In genomic region chr1:12614402-12615165, GRCh38 we compare ENCODE assay signal across 11 cellular contexts. TPM values are rescaled to one million over a fixed set of nuclear protein-coding genes. Genes with fewer than 3 reads are reported as not detected.
DNase-seq lines count a peak whose midpoint lies in the region; ATAC-seq and TF ChIP-seq lines count a peak whose summit lies in the region.
"Had no signal": no experiment of that assay in that cellular context is flagged by ENCODE, and none has a peak within 500 bp of the region (broad histone marks: within the 10 kb centered on the region; RNA-seq: fewer than 3 reads in every experiment).

No MANE protein-coding gene starts in this region.

- H3K9me3 ChIP-seq in heart right ventricle (no peaks in the 10 kb centered on the region), muscle layer of duodenum (ENCODE audit: control insufficient read depth in 1 of 2, low read length in 2 of 2) (no peaks in the 10 kb centered on the region), uterus (no peaks in the 10 kb centered on the region)

- intact Hi-C loops in heart right ventricle (cut with DNase I), result loop anchor here in 7 of 10 donors (2.0 to 10.0 kb wide), 13 partner anchors 14 to 272 kb away; no protein-coding TSS in a partner anchor
- intact Hi-C loops in cardiac septum (cut with DNase I), result loop anchor here (5.0 kb wide), 3 partner anchors 152 to 277 kb away; no protein-coding TSS in a partner anchor
- intact Hi-C loops in uterus (cut with DNase I; ENCODE audit: low total_unique reads), result no loop called here

- H3K4me3 Mint-ChIP-seq in chondrocyte (ENCODE audit: unreplicated experiment), result peak overlapping the region; percentile 96

- H3K27ac Mint-ChIP-seq in chondrocyte (ENCODE audit: unreplicated experiment), result no peak overlapping the region

- 70 to 77% methylated on average over 7 of the region's 7 CpGs for WGBS in heart right ventricle, 2 donors

- no peak for TF ChIP-seq POLR2A in uterus (IDR thresholded peaks at IDR 0.05)

- H3K4me1 ChIP-seq in heart right ventricle (peaks cover 4 to 72% (median 42%) of the 10 kb centered on the region in 9 donors), muscle layer of duodenum (ENCODE audit: control insufficient read depth in 1 of 2, insufficient read depth in 2 of 2, low read length in 2 of 2) (peaks cover 16 to 42% of the 10 kb centered on the region in 2 donors), uterus (peaks cover 0 to 4% of the 10 kb centered on the region in 2 donors)

- no peak for ATAC-seq in heart right ventricle
- ATAC-seq in HG02840 (IDR thresholded peaks at IDR 0.05; ENCODE audit: low FRiP score, unreplicated experiment), result no peak
- ATAC-seq: foreskin keratinocyte had no signal

- H3K27me3 ChIP-seq in heart right ventricle (peaks cover 0 to 9% (median 0%) of the 10 kb centered on the region in 7 donors), muscle layer of duodenum (ENCODE audit: low read depth, low read length) (no peaks in the 10 kb centered on the region), uterus (no peaks in the 10 kb centered on the region)
- H3K27me3 ChIP-seq: foreskin keratinocyte had no signal

- peak overlapping the region; percentile 92 to 98 (median 96) for H3K27ac ChIP-seq in heart right ventricle
- peak overlapping the region; percentile 87 for H3K27ac ChIP-seq in muscle layer of duodenum (ENCODE audit: low read length)
- peak overlapping the region; percentile 93 to 94 for H3K27ac ChIP-seq in uterus
- H3K27ac ChIP-seq: foreskin keratinocyte had no signal

- H3K36me3 Mint-ChIP-seq in chondrocyte (ENCODE audit: low read depth), result peaks cover 19% of the 10 kb centered on the region

- DNase-seq in heart right ventricle (no peak), cardiac septum (ENCODE audit: low spot score) (no peak), chondrocyte (ENCODE audit: low spot score) (no peak), uterus (no peak), HuH-7.5 (ENCODE audit: low spot score) (no peak), AG08395 (ENCODE audit: low spot score) (no peak)
- DNase-seq: activated CD4-positive, alpha-beta T cell treated with anti-CD3 and anti-CD28 coated beads for 48 hours; foreskin keratinocyte; NCI-H226 had no signal

- peaks cover 5% of the 10 kb centered on the region for H3K27me3 Mint-ChIP-seq in chondrocyte (ENCODE audit: low read depth)

- H3K9me3 Mint-ChIP-seq in chondrocyte (ENCODE audit: low read depth), result no peaks in the 10 kb centered on the region

- peaks cover 50% of the 10 kb centered on the region for H3K4me1 Mint-ChIP-seq in chondrocyte (ENCODE audit: low read depth)

- H3K4me3 ChIP-seq in heart right ventricle (peak overlapping the region; percentile 55 to 91 (median 78)), muscle layer of duodenum (ENCODE audit: low read depth in 1 of 2, low read length in 2 of 2) (peak overlapping the region; percentile 81 to 82), uterus (peak overlapping the region in 1 of 2 donors; percentile 57)

- H3K36me3 ChIP-seq in heart right ventricle (peaks cover 0 to 38% (median 16%) of the 10 kb centered on the region in 9 donors), muscle layer of duodenum (ENCODE audit: control insufficient read depth in 1 of 2, insufficient read depth in 2 of 2, low read length in 2 of 2) (peaks cover 0 to 17% of the 10 kb centered on the region in 2 donors), uterus (no peaks in the 10 kb centered on the region)

- no peak for TF ChIP-seq CTCF in heart right ventricle (IDR thresholded peaks at IDR 0.05)
- no peak for TF ChIP-seq CTCF in chondrocyte (IDR thresholded peaks at IDR 0.05)
- TF ChIP-seq CTCF in uterus (IDR thresholded peaks at IDR 0.05), result no peak

RNA-seq across cellular contexts. Expression of gene DHRS3, which starts 3.4 kb away (rescaled TPM):
- total RNA-seq in heart right ventricle, result 10 to 100 TPM; 50.8 to 88.3 (median 63.7) TPM
- polyA plus RNA-seq in heart right ventricle, result 10 to 100 TPM; 39.9 to 93.5 TPM
- 41.8 TPM for total RNA-seq in cardiac septum
- 28.0 to 31.9 TPM (median 31.8 TPM) in 3 replicates for total RNA-seq in chondrocyte
- 10 to 100 TPM; 12.6 to 82.0 (median 51.5) TPM for total RNA-seq in uterus

RNA-seq across cellular contexts. Expression of gene AADACL4, which starts 29.3 kb away (rescaled TPM):
- total RNA-seq in heart right ventricle (not detected), cardiac septum (not detected), chondrocyte (not detected in 3 replicates), uterus (under 1 TPM in 2 of 4 donors, not detected in 2; 0.14 to 0.46 TPM)
- polyA plus RNA-seq in heart right ventricle, result not detected
- total RNA-seq: foreskin keratinocyte had no signal
- polyA plus RNA-seq: foreskin keratinocyte had no signal
